ENCODE assay signal across 9 cellular contexts in the genomic region with DNA sequence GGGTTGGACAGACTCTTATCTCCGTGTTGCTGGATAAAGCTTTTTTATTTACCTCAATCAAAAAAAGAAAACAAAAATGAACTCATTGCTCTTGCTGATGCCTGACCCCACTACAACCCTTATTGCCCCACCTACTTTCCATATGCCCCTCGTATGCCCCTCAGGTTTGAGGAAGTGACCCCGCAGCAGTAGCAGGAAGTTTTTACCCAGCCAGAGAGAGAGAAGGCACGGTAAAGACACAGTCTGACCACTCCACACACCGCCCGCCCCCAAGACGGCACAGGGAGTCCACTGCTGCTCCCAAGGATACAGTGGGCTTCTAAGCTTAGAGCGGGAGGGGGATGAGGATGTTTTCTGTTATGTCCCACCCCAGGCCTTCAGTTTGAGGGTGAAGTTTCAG. TPM values are rescaled to one million over a fixed set of nuclear protein-coding genes. Genes with fewer than 3 reads are reported as not detected.
DNase-seq lines count a peak whose midpoint lies in the region; TF ChIP-seq lines count a peak whose summit lies in the region.
"Had no signal": no experiment of that assay in that cellular context is flagged by ENCODE, and none has a peak within 500 bp of the region (broad histone marks: within the 10 kb centered on the region; RNA-seq: fewer than 3 reads in every experiment).

No MANE protein-coding gene starts in this region.

- peaks cover 23% of the 10 kb centered on the region for H3K36me3 Mint-ChIP-seq in progenitor cell of endocrine pancreas (ENCODE audit: insufficient read depth)

- H3K27me3 ChIP-seq in suprapubic skin: no peaks in the 10 kb centered on the region

- H3K27ac Mint-ChIP-seq in progenitor cell of endocrine pancreas: peak overlapping the region; percentile 91

- H3K9me3 Mint-ChIP-seq in progenitor cell of endocrine pancreas (ENCODE audit: low read depth): no peaks in the 10 kb centered on the region

- H3K4me1 Mint-ChIP-seq in progenitor cell of endocrine pancreas (ENCODE audit: low read depth): peaks cover 27% of the 10 kb centered on the region

- no peak for TF ChIP-seq EP300 in suprapubic skin (IDR thresholded peaks at IDR 0.05)

- DNase-seq in NAMALWA (ENCODE audit: low spot score) (peak; percentile 80), coronary artery (ENCODE audit: low spot score) (no peak), progenitor cell of endocrine pancreas (ENCODE audit: low spot score, unreplicated experiment) (no peak), NCI-H187 (lab: John Stamatoyannopoulos, UW) (no peak), EL (no peak), suprapubic skin (ENCODE audit: low spot score in 2 of 2) (no peak), DMS 273 treated with DMSO at 0.1 percent for 48 hours (lab: John Stamatoyannopoulos, UW) (no peak)
- DNase-seq: NCI-H1417 treated with DMSO at 0.1 percent for 48 hours had no signal

- H3K9me3 ChIP-seq in suprapubic skin: no peaks in the 10 kb centered on the region

- TF ChIP-seq POLR2A in GM10847 (IDR thresholded peaks at IDR 0.05; ENCODE audit: extremely low read depth, insufficient read length) (peak; percentile 44), suprapubic skin (IDR thresholded peaks at IDR 0.05) (no peak)

- WGBS in suprapubic skin: 81% methylated on average over 8 of the region's 8 CpGs

- peaks cover 30% of the 10 kb centered on the region for H3K4me1 ChIP-seq in suprapubic skin

- H3K36me3 ChIP-seq in suprapubic skin: peaks cover 45% of the 10 kb centered on the region

- H3K27ac ChIP-seq in coronary artery: peak overlapping the region; percentile 95
- no peak overlapping the region for H3K27ac ChIP-seq in suprapubic skin

- no peak overlapping the region for H3K4me3 Mint-ChIP-seq in progenitor cell of endocrine pancreas (ENCODE audit: low read depth)

- no peaks in the 10 kb centered on the region for H3K27me3 Mint-ChIP-seq in progenitor cell of endocrine pancreas

- H3K4me3 ChIP-seq in coronary artery (peak overlapping the region; percentile 11), suprapubic skin (no peak overlapping the region)

- TF ChIP-seq CTCF in coronary artery (IDR thresholded peaks at IDR 0.05) (no peak), progenitor cell of endocrine pancreas (IDR thresholded peaks at IDR 0.05; ENCODE audit: unreplicated experiment) (no peak), suprapubic skin (IDR thresholded peaks at IDR 0.05) (no peak)

RNA-seq across cellular contexts. Expression of a gene that starts 9.8 kb away (rescaled TPM):
- total RNA-seq in progenitor cell of endocrine pancreas (85.2 and 87.6 TPM in 2 replicates), suprapubic skin (10 to 100 TPM in 3 of 4 donors, 1 to 10 TPM in 1; 4.8 to 19.2 (median 10.7) TPM)
